ENCODE assay signal across 2 cellular contexts in the genomic region with DNA sequence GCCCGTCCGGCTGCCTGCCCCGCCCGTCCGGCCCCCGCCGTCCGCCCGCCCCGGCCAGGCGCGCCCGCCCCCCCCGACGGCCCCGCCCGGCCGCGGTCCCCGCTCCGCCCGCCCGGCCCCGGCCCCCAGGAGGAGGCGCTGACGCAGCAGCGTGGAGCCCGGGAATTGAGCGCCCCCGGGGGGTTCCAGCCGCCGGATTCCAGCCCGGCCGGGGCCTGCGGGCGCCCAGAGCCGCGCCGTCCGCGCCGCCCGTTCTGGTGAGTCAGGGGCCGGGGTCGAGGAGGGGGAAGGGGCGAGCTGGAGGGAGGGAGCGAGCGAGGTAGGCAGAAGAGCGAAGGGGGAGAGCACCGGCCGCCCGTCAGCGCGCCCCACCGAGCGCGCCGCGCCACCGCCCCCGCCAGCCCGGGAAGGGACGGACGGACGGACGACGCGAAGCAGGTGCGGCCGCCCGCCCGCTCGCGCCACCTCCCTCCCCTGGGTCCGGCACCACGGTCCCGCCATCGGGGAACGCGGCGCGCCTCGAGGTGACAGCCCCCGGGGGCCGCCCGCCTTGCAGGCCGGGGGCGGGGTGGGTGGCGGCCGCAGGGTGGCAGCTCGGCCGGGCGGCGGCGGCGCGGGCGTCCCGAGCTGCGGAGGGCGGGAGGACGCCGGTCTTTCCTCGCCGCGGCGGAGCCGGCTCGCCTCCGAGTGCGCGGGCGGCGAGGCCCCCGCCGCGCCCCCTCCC.
TF ChIP-seq lines count a peak whose summit lies in the region.

No MANE protein-coding gene starts in this region.

TF ChIP-seq in H1, 55 proteins besides CTCF, POLR2A, EP300 and RAD21:
- no peak for TF ChIP-seq KDM1A (IDR thresholded peaks at IDR 0.05; ENCODE audit: borderline replicate concordance, low read length)
- TF ChIP-seq EGR1 (IDR thresholded peaks at IDR 0.05; ENCODE audit: borderline replicate concordance, low read depth, low read length), result peak; percentile 27; the same call in 1 of the 2 replicates
- no peak for TF ChIP-seq TCF12 (IDR thresholded peaks at IDR 0.05; ENCODE audit: low read depth, low read length)
- peak; percentile 35; the same call in 1 of the 2 replicates for TF ChIP-seq PHF8 (conservative IDR thresholded peaks at IDR 0.05; ENCODE audit: low read depth, low read length)
- TF ChIP-seq, protein P1, sequence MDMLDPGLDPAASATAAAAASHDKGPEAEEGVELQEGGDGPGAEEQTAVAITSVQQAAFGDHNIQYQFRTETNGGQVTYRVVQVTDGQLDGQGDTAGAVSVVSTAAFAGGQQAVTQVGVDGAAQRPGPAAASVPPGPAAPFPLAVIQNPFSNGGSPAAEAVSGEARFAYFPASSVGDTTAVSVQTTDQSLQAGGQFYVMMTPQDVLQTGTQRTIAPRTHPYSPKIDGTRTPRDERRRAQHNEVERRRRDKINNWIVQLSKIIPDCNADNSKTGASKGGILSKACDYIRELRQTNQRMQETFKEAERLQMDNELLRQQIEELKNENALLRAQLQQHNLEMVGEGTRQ (IDR thresholded peaks at IDR 0.05; ENCODE audit: low read length), result no peak
- peak; percentile 24 to 45; a peak in 1 of 4 replicates for TF ChIP-seq SIN3A (conservative IDR thresholded peaks at IDR 0.05 in 1 of 2, IDR thresholded peaks at IDR 0.05 in 1 of 2; ENCODE audit: low read depth in 1 of 2, low read length in 2 of 2)
- TF ChIP-seq, protein P2, sequence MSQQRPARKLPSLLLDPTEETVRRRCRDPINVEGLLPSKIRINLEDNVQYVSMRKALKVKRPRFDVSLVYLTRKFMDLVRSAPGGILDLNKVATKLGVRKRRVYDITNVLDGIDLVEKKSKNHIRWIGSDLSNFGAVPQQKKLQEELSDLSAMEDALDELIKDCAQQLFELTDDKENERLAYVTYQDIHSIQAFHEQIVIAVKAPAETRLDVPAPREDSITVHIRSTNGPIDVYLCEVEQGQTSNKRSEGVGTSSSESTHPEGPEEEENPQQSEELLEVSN (IDR thresholded peaks at IDR 0.05), result no peak
- no peak for TF ChIP-seq CTBP2 (IDR thresholded peaks at IDR 0.05; ENCODE audit: borderline replicate concordance, insufficient read depth, insufficient read length, low read length)
- 0 out of 4 replicates have a peak, but pooled peaks of 1 of the 2 experiments have one; percentile 8 for TF ChIP-seq HDAC2 (IDR thresholded peaks at IDR 0.05; ENCODE audit: borderline replicate concordance in 1 of 2, low read depth in 2 of 2, low read length in 2 of 2)
- no peak for TF ChIP-seq YY1 (IDR thresholded peaks at IDR 0.05; ENCODE audit: low read depth, low read length)

TF ChIP-seq in neural cell, 6 proteins besides CTCF, POLR2A, EP300 and RAD21:
- TF ChIP-seq, protein P3, sequence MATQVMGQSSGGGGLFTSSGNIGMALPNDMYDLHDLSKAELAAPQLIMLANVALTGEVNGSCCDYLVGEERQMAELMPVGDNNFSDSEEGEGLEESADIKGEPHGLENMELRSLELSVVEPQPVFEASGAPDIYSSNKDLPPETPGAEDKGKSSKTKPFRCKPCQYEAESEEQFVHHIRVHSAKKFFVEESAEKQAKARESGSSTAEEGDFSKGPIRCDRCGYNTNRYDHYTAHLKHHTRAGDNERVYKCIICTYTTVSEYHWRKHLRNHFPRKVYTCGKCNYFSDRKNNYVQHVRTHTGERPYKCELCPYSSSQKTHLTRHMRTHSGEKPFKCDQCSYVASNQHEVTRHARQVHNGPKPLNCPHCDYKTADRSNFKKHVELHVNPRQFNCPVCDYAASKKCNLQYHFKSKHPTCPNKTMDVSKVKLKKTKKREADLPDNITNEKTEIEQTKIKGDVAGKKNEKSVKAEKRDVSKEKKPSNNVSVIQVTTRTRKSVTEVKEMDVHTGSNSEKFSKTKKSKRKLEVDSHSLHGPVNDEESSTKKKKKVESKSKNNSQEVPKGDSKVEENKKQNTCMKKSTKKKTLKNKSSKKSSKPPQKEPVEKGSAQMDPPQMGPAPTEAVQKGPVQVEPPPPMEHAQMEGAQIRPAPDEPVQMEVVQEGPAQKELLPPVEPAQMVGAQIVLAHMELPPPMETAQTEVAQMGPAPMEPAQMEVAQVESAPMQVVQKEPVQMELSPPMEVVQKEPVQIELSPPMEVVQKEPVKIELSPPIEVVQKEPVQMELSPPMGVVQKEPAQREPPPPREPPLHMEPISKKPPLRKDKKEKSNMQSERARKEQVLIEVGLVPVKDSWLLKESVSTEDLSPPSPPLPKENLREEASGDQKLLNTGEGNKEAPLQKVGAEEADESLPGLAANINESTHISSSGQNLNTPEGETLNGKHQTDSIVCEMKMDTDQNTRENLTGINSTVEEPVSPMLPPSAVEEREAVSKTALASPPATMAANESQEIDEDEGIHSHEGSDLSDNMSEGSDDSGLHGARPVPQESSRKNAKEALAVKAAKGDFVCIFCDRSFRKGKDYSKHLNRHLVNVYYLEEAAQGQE (IDR thresholded peaks at IDR 0.05; ENCODE audit: borderline replicate concordance), result no peak
- TF ChIP-seq MXI1 (conservative IDR thresholded peaks at IDR 0.05; ENCODE audit: poor library complexity, severe bottlenecking) (peak; percentile 9), SMC3 (conservative IDR thresholded peaks at IDR 0.05; ENCODE audit: poor library complexity) (no peak), TAF1 (IDR thresholded peaks at IDR 0.05; ENCODE audit: low read depth) (no peak), POLR2AphosphoS5 (IDR thresholded peaks at IDR 0.05) (no peak), EZH2 (IDR thresholded peaks at IDR 0.05; ENCODE audit: borderline replicate concordance, insufficient read depth, low read length, poor library complexity, severe bottlenecking) (no peak)
TF ChIP-seq in neural cell: peak in this region for 1.
